Comparison of ENCODE assay signal across 22 cellular contexts in the genomic region with DNA sequence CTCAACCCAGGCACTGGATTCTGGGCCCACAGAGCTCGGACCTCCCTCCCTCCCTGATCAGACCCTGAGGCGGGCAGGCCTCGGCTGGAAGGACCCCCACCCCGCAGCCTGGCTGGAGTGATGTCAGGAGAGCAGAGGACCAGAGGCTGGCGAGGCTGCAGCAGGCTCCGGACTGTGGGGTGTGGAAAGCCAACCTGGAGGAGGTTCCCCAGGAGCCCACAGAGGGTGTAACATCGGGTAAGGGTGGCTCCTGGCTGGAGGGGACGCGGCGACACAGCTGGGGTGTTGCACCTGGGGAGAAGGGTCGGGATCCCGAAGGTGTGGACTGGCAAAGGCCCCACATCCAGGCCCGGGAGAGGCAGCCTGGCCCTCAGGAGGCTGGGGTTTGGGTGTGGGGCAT.
"Had no signal": no experiment of that assay in that cellular context is flagged by ENCODE, and none has a peak within 500 bp of the region (broad histone marks: within the 10 kb centered on the region; RNA-seq: fewer than 3 reads in every experiment).

No MANE protein-coding gene starts in this region.

- H3K9me3 Mint-ChIP-seq: activated naive CD8-positive, alpha-beta T cell treated with anti-CD3 and anti-CD28 coated beads for 36 hours; activated T-helper 17 cell treated with anti-CD3 and anti-CD28 coated beads, Interleukin-2, amount 50 U/mL, for 72 hours; effector memory CD8-positive, alpha-beta T cell had no signal

- H3K4me1 Mint-ChIP-seq: activated naive CD8-positive, alpha-beta T cell treated with anti-CD3 and anti-CD28 coated beads for 36 hours; activated T-helper 17 cell treated with anti-CD3 and anti-CD28 coated beads, Interleukin-2, amount 50 U/mL, for 72 hours had no signal

- H3K36me3 Mint-ChIP-seq: activated naive CD8-positive, alpha-beta T cell treated with anti-CD3 and anti-CD28 coated beads for 36 hours had no signal

- H3K9me3 ChIP-seq: lower lobe of right lung, prostate gland, testis, upper lobe of left lung had no signal

- H3K4me3 Mint-ChIP-seq: activated naive CD8-positive, alpha-beta T cell treated with anti-CD3 and anti-CD28 coated beads for 36 hours; activated T-helper 17 cell treated with anti-CD3 and anti-CD28 coated beads, Interleukin-2, amount 50 U/mL, for 72 hours; effector memory CD8-positive, alpha-beta T cell had no signal

- H3K27me3 ChIP-seq: cardiac muscle cell, testis, upper lobe of left lung had no signal

- ATAC-seq: activated T-helper 17 cell treated with anti-CD3 and anti-CD28 coated beads, Interleukin-2, amount 50 U/mL, for 72 hours; effector memory CD8-positive, alpha-beta T cell; left colon; lower lobe of right lung; right cardiac atrium had no signal

- H3K27me3 Mint-ChIP-seq: activated naive CD8-positive, alpha-beta T cell treated with anti-CD3 and anti-CD28 coated beads for 36 hours; activated T-helper 17 cell treated with anti-CD3 and anti-CD28 coated beads, Interleukin-2, amount 50 U/mL, for 72 hours; effector memory CD8-positive, alpha-beta T cell had no signal

- DNase-seq: activated CD4-positive, alpha-beta T cell treated with anti-CD3 and anti-CD28 coated beads, Interleukin-2, amount 50 U/mL, for 4 hours; activated CD4-positive, CD25-positive, alpha-beta regulatory T cell treated with anti-CD3 and anti-CD28 coated beads, Interleukin-2, amount 50 U/mL, for 72 hours; activated naive CD4-positive, alpha-beta T cell; activated naive CD8-positive, alpha-beta T cell treated with anti-CD3 and anti-CD28 coated beads for 36 hours; activated T-cell treated with anti-CD3 and anti-CD28 coated beads for 4 hours; amniotic stem cell; effector memory CD8-positive, alpha-beta T cell; foreskin fibroblast; hippocampal formation; islet precursor cell; left colon; lower lobe of right lung; right cardiac atrium; small intestine; stimulated activated CD4-positive, alpha-beta T cell treated with anti-CD3 and anti-CD28 coated beads, Interleukin-4, amount 100 ng/mL, for 1 hour; T-helper 2 cell; testis; upper lobe of left lung had no signal

- FAIRE-seq: small intestine had no signal

- H3K27ac ChIP-seq: cardiac muscle cell, prostate gland, testis, VCaP had no signal

- H3K4me1 ChIP-seq: testis had no signal

- H3K27ac Mint-ChIP-seq: activated naive CD8-positive, alpha-beta T cell treated with anti-CD3 and anti-CD28 coated beads for 36 hours; activated T-helper 17 cell treated with anti-CD3 and anti-CD28 coated beads, Interleukin-2, amount 50 U/mL, for 72 hours had no signal

- H3K4me3 ChIP-seq: cardiac muscle cell, lower lobe of right lung, prostate gland, testis, upper lobe of left lung had no signal
